Comparison of ENCODE assay signal across 1 cellular context in the genomic region with DNA sequence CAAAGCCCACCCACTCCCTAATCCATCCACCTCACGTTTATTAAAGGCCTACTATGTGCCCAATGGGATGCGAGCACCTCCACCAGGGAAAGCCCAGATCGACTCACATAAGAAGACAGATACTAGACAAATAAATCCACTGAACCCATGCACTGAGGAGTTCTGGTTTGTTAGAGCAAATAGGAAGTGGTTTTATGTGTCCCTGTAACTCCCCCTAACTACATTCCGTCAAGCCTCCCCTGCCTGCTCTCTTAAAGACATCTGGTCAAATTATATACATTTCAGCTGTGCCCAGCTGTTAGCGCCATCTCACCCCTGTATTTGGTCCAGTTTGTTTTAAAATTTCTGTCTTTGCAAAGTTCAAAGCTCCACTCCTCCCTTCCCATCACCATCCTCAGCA.
TF ChIP-seq lines count a peak whose summit lies in the region.

No MANE protein-coding gene starts in this region.

TF ChIP-seq in H1, 55 proteins besides CTCF, POLR2A, EP300 and RAD21:
- no peak for TF ChIP-seq EZH2 (IDR thresholded peaks at IDR 0.05; ENCODE audit: low read depth, low read length, severe bottlenecking)
- TF ChIP-seq CTBP2 (IDR thresholded peaks at IDR 0.05; ENCODE audit: borderline replicate concordance, insufficient read depth, insufficient read length, low read length), result no peak
- TF ChIP-seq PHF8 (conservative IDR thresholded peaks at IDR 0.05; ENCODE audit: low read depth, low read length), result no peak
- TF ChIP-seq CHD2 (IDR thresholded peaks at IDR 0.05; ENCODE audit: low read length), result no peak
